In genomic region chr6:3156184-3157119, GRCh38 we compare ENCODE assay signal across 8 cellular contexts. TPM values are rescaled to one million over a fixed set of nuclear protein-coding genes. Genes with fewer than 3 reads are reported as not detected.
A peak's percentile ranks its signal among the peaks of the same experiment; 100 is the strongest.
DNase-seq lines count a peak whose midpoint lies in the region; ATAC-seq and TF ChIP-seq lines count a peak whose summit lies in the region.
"Not testable (repeated sequence)": the region's sequence is repeated elsewhere in the genome, so short reads cannot be mapped to it uniquely, and the experiment has no call there.

No MANE protein-coding gene starts in this region.

- peak; percentile 6 for ATAC-seq in HG02885 (IDR thresholded peaks at IDR 0.05; ENCODE audit: poor library complexity, unreplicated experiment)
- ATAC-seq in activated CD8-positive, alpha-beta T cell treated with anti-CD3 and anti-CD28 coated beads for 36 hours, result peak; percentile 8
- not testable (repeated sequence) for ATAC-seq in central memory CD8-positive, alpha-beta T cell (replicated peaks; ENCODE audit: extremely low read depth, poor library complexity, severe bottlenecking); natural killer cell treated with Interleukin-12 subunit alpha and Interleukin-12 subunit beta and Interleukin-15 and Interleukin-18, amount 100 ng/mL, for 72 hours
- peak; percentile 3 to 7 for ATAC-seq in right cardiac atrium

- H3K9me3 Mint-ChIP-seq in activated CD8-positive, alpha-beta T cell treated with anti-CD3 and anti-CD28 coated beads for 36 hours; central memory CD8-positive, alpha-beta T cell; natural killer cell treated with Interleukin-12 subunit alpha and Interleukin-12 subunit beta and Interleukin-15 and Interleukin-18, amount 100 ng/mL, for 72 hours: not testable (repeated sequence)

- H3K4me1 ChIP-seq in right cardiac atrium (ENCODE audit: control insufficient read depth, insufficient read depth, low read length), result not testable (repeated sequence)
- H3K4me1 ChIP-seq in stomach, result peaks cover 26 to 51% (median 42%) of the 10 kb centered on the region in 4 donors

- WGBS in right cardiac atrium, result 9% methylated on average over 28 of the region's 31 CpGs
- WGBS in stomach, 5 donors, result 9 to 16% (median 13%) methylated on average over 16 to 28 of the region's 31 CpGs

- H3K27me3 Mint-ChIP-seq in activated CD8-positive, alpha-beta T cell treated with anti-CD3 and anti-CD28 coated beads for 36 hours; central memory CD8-positive, alpha-beta T cell: not testable (repeated sequence)
- H3K27me3 Mint-ChIP-seq in natural killer cell treated with Interleukin-12 subunit alpha and Interleukin-12 subunit beta and Interleukin-15 and Interleukin-18, amount 100 ng/mL, for 72 hours, result peaks cover 13 to 18% of the 10 kb centered on the region in 2 donors

- H3K27me3 ChIP-seq in right cardiac atrium (ENCODE audit: control insufficient read depth, insufficient read depth); stomach: not testable (repeated sequence)

- TF ChIP-seq CTCF in activated CD8-positive, alpha-beta T cell treated with anti-CD3 and anti-CD28 coated beads for 36 hours (IDR thresholded peaks at IDR 0.05); stomach (IDR thresholded peaks at IDR 0.05): not testable (repeated sequence)

- peak overlapping the region; percentile 77 for H3K27ac Mint-ChIP-seq in activated CD8-positive, alpha-beta T cell treated with anti-CD3 and anti-CD28 coated beads for 36 hours
- peak overlapping the region; percentile 87 for H3K27ac Mint-ChIP-seq in central memory CD8-positive, alpha-beta T cell (ENCODE audit: low read depth)
- peak overlapping the region in 1 of 2 donors; percentile 35 for H3K27ac Mint-ChIP-seq in natural killer cell treated with Interleukin-12 subunit alpha and Interleukin-12 subunit beta and Interleukin-15 and Interleukin-18, amount 100 ng/mL, for 72 hours

- H3K4me3 Mint-ChIP-seq in activated CD8-positive, alpha-beta T cell treated with anti-CD3 and anti-CD28 coated beads for 36 hours, result peak overlapping the region; percentile 79
- H3K4me3 Mint-ChIP-seq in central memory CD8-positive, alpha-beta T cell, result peak overlapping the region; percentile 78
- H3K4me3 Mint-ChIP-seq in natural killer cell treated with Interleukin-12 subunit alpha and Interleukin-12 subunit beta and Interleukin-15 and Interleukin-18, amount 100 ng/mL, for 72 hours, result peak overlapping the region; percentile 85

- CTCF ChIA-PET in activated CD8-positive, alpha-beta T cell treated with anti-CD3 and anti-CD28 coated beads for 36 hours (lab: Charles Lee), result interaction anchor here (0.7 to 1.5 kb wide), 5 partner anchors 8 to 73 kb away, joined by 3 to 5 read pairs (median 3); no protein-coding TSS in a partner anchor

- not testable (repeated sequence) for H3K36me3 Mint-ChIP-seq in activated CD8-positive, alpha-beta T cell treated with anti-CD3 and anti-CD28 coated beads for 36 hours (ENCODE audit: low read depth); natural killer cell treated with Interleukin-12 subunit alpha and Interleukin-12 subunit beta and Interleukin-15 and Interleukin-18, amount 100 ng/mL, for 72 hours
- H3K36me3 Mint-ChIP-seq in central memory CD8-positive, alpha-beta T cell (ENCODE audit: insufficient read depth), result peaks cover 14% of the 10 kb centered on the region

- DNase-seq in COR-L47 (lab: John Stamatoyannopoulos, UW) (peak; percentile 63), NCI-H82 (lab: John Stamatoyannopoulos, UW) (peak; percentile 56), right cardiac atrium (peak; percentile 29 to 72 (median 61))
- DNase-seq in activated CD8-positive, alpha-beta T cell treated with anti-CD3 and anti-CD28 coated beads for 36 hours, result peak; percentile 33
- not testable (repeated sequence) for DNase-seq in central memory CD8-positive, alpha-beta T cell (ENCODE audit: low spot score in 2 of 2); natural killer cell treated with Interleukin-12 subunit alpha and Interleukin-12 subunit beta and Interleukin-15 and Interleukin-18, amount 100 ng/mL, for 72 hours (ENCODE audit: low spot score); stomach

- H3K27ac ChIP-seq in right cardiac atrium (ENCODE audit: low read length) (peak overlapping the region; percentile 21), stomach (peak overlapping the region; percentile 9 to 98 (median 97))

- intact Hi-C loops in activated CD8-positive, alpha-beta T cell treated with anti-CD3 and anti-CD28 coated beads for 36 hours (cut with micrococcal nuclease); right cardiac atrium (cut with DNase I); stomach (cut with DNase I; ENCODE audit: low total_unique reads): not testable (repeated sequence)

- peaks cover 17% of the 10 kb centered on the region for H3K4me1 Mint-ChIP-seq in activated CD8-positive, alpha-beta T cell treated with anti-CD3 and anti-CD28 coated beads for 36 hours (ENCODE audit: low read depth)
- H3K4me1 Mint-ChIP-seq in central memory CD8-positive, alpha-beta T cell, result peaks cover 29% of the 10 kb centered on the region
- peaks cover 10 to 14% of the 10 kb centered on the region in 2 donors for H3K4me1 Mint-ChIP-seq in natural killer cell treated with Interleukin-12 subunit alpha and Interleukin-12 subunit beta and Interleukin-15 and Interleukin-18, amount 100 ng/mL, for 72 hours (ENCODE audit: low read depth in 2 of 2)

- peaks cover 13 to 26% (median 21%) of the 10 kb centered on the region in 4 donors for H3K36me3 ChIP-seq in stomach

- H3K4me3 ChIP-seq in right cardiac atrium (ENCODE audit: low read length) (peak overlapping the region; percentile 88), stomach (peak overlapping the region; percentile 69 to 96 (median 82))

- H3K9me3 ChIP-seq in right cardiac atrium (ENCODE audit: control insufficient read depth, low read length); stomach: not testable (repeated sequence)

- POLR2A ChIA-PET in activated CD8-positive, alpha-beta T cell treated with anti-CD3 and anti-CD28 coated beads for 36 hours (lab: Charles Lee), result not testable (repeated sequence)

- not testable (repeated sequence) for TF ChIP-seq POLR2A in stomach (IDR thresholded peaks at IDR 0.05)

- TF ChIP-seq EP300 in stomach (IDR thresholded peaks at IDR 0.05), result not testable (repeated sequence)

RNA-seq across cellular contexts. Expression of gene TUBB2A, which starts 0.9 kb away (rescaled TPM):
- total RNA-seq in activated CD8-positive, alpha-beta T cell treated with anti-CD3 and anti-CD28 coated beads for 36 hours, result 1 to 10 TPM; 1.3 to 1.5 TPM
- total RNA-seq in right cardiac atrium (10 to 100 TPM; 24.3 to 30.1 (median 27.5) TPM), stomach (10 to 100 TPM in 4 of 5 donors, 1 to 10 TPM in 1; 6.7 to 96.9 (median 47.5) TPM)
- polyA plus RNA-seq in right cardiac atrium (43.1 TPM), stomach (10 to 100 TPM; 33.4 to 83.9 (median 50.4) TPM)
- total RNA-seq in natural killer cell treated with Interleukin-12 subunit alpha and Interleukin-12 subunit beta and Interleukin-15 and Interleukin-18, amount 100 ng/mL, for 72 hours, result 1 to 10 TPM; 1.7 to 5.8 TPM

RNA-seq across cellular contexts. Expression of gene BPHL, which starts 37.9 kb away (rescaled TPM):
- 1 to 10 TPM; 8.4 to 9.5 TPM for total RNA-seq in activated CD8-positive, alpha-beta T cell treated with anti-CD3 and anti-CD28 coated beads for 36 hours
- 10 to 100 TPM in 2 of 4 donors, 1 to 10 TPM in 2; 9.3 to 11.4 (median 10.1) TPM for total RNA-seq in right cardiac atrium
- polyA plus RNA-seq in right cardiac atrium, result 13.1 TPM
- total RNA-seq in natural killer cell treated with Interleukin-12 subunit alpha and Interleukin-12 subunit beta and Interleukin-15 and Interleukin-18, amount 100 ng/mL, for 72 hours, result 1 to 10 TPM; 5.6 to 7.3 TPM
- 100 to 1,000 TPM in 1 of 5 donors, 10 to 100 TPM in 3, 1 to 10 TPM in 1; 9.3 to 104 (median 18.2) TPM for total RNA-seq in stomach
- 10 to 100 TPM; 11.8 to 13.1 (median 13.0) TPM for polyA plus RNA-seq in stomach
